ENCODE assay signal across 1 cellular context in the genomic region with DNA sequence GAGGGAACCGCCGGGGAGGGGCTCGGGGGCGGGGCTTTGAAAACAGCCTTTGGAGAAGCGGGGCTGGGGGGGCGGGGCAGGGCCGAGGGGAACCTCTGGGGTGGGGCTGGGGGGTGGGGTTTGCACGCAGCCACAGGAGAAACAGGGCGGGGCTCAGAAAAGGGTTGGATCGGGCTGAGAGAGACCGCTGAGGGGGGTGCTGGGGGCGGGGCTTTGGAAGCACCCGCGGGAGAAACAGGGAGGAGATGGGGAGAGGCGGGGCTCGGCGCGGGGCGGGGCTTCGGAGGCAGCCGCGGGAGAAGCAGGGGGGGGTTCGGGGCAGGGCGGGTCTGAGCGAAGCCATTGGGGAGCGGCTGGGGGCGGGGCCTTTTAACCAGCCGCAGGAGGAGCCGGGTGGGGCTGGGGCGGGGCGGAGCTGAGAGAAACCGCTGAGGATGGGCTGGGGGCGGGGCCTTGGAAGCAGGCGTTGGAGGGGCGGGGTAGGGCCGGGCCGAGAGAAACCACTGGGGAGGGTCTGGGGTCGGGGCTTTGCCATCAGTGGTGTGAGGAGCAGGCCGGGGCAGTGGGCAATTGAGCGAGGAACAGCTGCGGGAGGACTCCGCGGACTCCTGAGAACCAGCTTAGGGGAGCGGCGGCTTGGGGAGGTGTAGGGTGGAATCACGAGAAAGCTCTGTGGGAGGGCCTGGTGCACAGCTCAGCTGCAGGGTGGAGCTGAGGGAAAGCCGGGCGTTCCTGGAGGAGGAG.
TF ChIP-seq lines count a peak whose summit lies in the region.

No MANE protein-coding gene starts in this region.

TF ChIP-seq in HCT116, 20 proteins besides CTCF, POLR2A, EP300 and RAD21 (continued from another document):
- TF ChIP-seq ZBTB33 (IDR thresholded peaks at IDR 0.05; ENCODE audit: extremely low read depth, insufficient replicate concordance, low read length) (no peak), FOSL1 (IDR thresholded peaks at IDR 0.05; ENCODE audit: low read depth) (no peak), YY1 (IDR thresholded peaks at IDR 0.05; ENCODE audit: extremely low read depth, insufficient replicate concordance, low read depth, low read length) (no peak), CBX3 (IDR thresholded peaks at IDR 0.05; ENCODE audit: low read depth) (no peak)
